ENCODE assay signal across 1 cellular context in genomic region chr16:89380681-89381080, GRCh38.
TF ChIP-seq lines count a peak whose summit lies in the region.

No MANE protein-coding gene starts in this region.

TF ChIP-seq in WTC11, 78 proteins besides CTCF, POLR2A, EP300 and RAD21 (continued from another document):
- TF ChIP-seq HMGXB4 (CRISPR knock-in tag; IDR thresholded peaks at IDR 0.05) (no peak), AFF4 (CRISPR knock-in tag; IDR thresholded peaks at IDR 0.05; ENCODE audit: borderline replicate concordance) (no peak)
